Comparison of ENCODE assay signal across 21 cellular contexts in genomic region chr10:102085336-102085735, GRCh38.
"Had no signal": no experiment of that assay in that cellular context is flagged by ENCODE, and none has a peak within 500 bp of the region (broad histone marks: within the 10 kb centered on the region; RNA-seq: fewer than 3 reads in every experiment).

No MANE protein-coding gene starts in this region.

- H3K36me3 ChIP-seq: colonic mucosa, esophagus squamous epithelium, heart right ventricle, tibial nerve, upper lobe of right lung had no signal

- H3K27me3 Mint-ChIP-seq: naive B cell; stimulated activated naive B cell treated with anti-CD40 and anti-IgM and Interleukin-4, amounts not matched to agents 10 μg/mL and 1 μg/mL and 100 μg/mL, for 72 hours; stimulated activated naive CD8-positive, alpha-beta T cell treated with anti-CD3 and anti-CD28 coated beads, Interleukin-15, amount 100 ng/mL, for 72 hours had no signal

- H3K4me1 ChIP-seq: colonic mucosa, esophagus squamous epithelium, foreskin keratinocyte, psoas muscle, spleen, testis, tibial nerve, upper lobe of right lung had no signal

- H3K4me1 Mint-ChIP-seq: naive B cell; stimulated activated naive B cell treated with anti-CD40 and anti-IgM and Interleukin-4, amounts not matched to agents 10 μg/mL and 1 μg/mL and 100 μg/mL, for 72 hours; stimulated activated naive CD8-positive, alpha-beta T cell treated with anti-CD3 and anti-CD28 coated beads, Interleukin-15, amount 100 ng/mL, for 72 hours had no signal

- H3K9me3 Mint-ChIP-seq: naive B cell; stimulated activated naive B cell treated with anti-CD40 and anti-IgM and Interleukin-4, amounts not matched to agents 10 μg/mL and 1 μg/mL and 100 μg/mL, for 72 hours; stimulated activated naive CD8-positive, alpha-beta T cell treated with anti-CD3 and anti-CD28 coated beads, Interleukin-15, amount 100 ng/mL, for 72 hours had no signal

- H3K27ac Mint-ChIP-seq: nephron progenitor cell; stimulated activated naive B cell treated with anti-CD40 and anti-IgM and Interleukin-4, amounts not matched to agents 10 μg/mL and 1 μg/mL and 100 μg/mL, for 72 hours; stimulated activated naive CD8-positive, alpha-beta T cell treated with anti-CD3 and anti-CD28 coated beads, Interleukin-15, amount 100 ng/mL, for 72 hours had no signal

- H3K4me3 ChIP-seq: colonic mucosa, esophagus squamous epithelium, heart right ventricle, psoas muscle, spleen, testis, tibial nerve, upper lobe of right lung had no signal

- DNase-seq: colonic mucosa; dermis blood vessel endothelial cell; esophagus squamous epithelium; foreskin keratinocyte; heart right ventricle; hypothalamus; kidney glomerular epithelial cell; mesendoderm; naive B cell; nephron progenitor cell; psoas muscle; retina; spleen; stimulated activated CD4-positive, alpha-beta T cell treated with anti-CD3 and anti-CD28 coated beads, Interleukin-15, amount 100 ng/mL, for 24 hours; stimulated activated CD4-positive, alpha-beta T cell treated with anti-CD3 and anti-CD28 coated beads, Interleukin-1b, Interleukin-23, amount 100 ng/mL, for 48 hours; stimulated activated CD4-positive, alpha-beta T cell treated with anti-CD3 and anti-CD28 coated beads, Interleukin-4, amount 100 ng/mL, for 24 hours; stimulated activated naive B cell treated with anti-CD40 and anti-IgM and Interleukin-4, amounts not matched to agents 10 μg/mL and 1 μg/mL and 100 μg/mL, for 72 hours; stimulated activated naive CD8-positive, alpha-beta T cell treated with anti-CD3 and anti-CD28 coated beads, Interleukin-15, amount 100 ng/mL, for 72 hours; testis; upper lobe of right lung had no signal

- H3K36me3 Mint-ChIP-seq: naive B cell had no signal

- H3K9me3 ChIP-seq: colonic mucosa, esophagus squamous epithelium, heart right ventricle, psoas muscle, spleen, testis, tibial nerve, upper lobe of right lung had no signal

- H3K4me3 Mint-ChIP-seq: naive B cell; nephron progenitor cell; stimulated activated naive B cell treated with anti-CD40 and anti-IgM and Interleukin-4, amounts not matched to agents 10 μg/mL and 1 μg/mL and 100 μg/mL, for 72 hours; stimulated activated naive CD8-positive, alpha-beta T cell treated with anti-CD3 and anti-CD28 coated beads, Interleukin-15, amount 100 ng/mL, for 72 hours had no signal

- H3K27ac ChIP-seq: colonic mucosa, esophagus squamous epithelium, foreskin keratinocyte, heart right ventricle, psoas muscle, spleen, testis, tibial nerve, upper lobe of right lung had no signal

- H3K27me3 ChIP-seq: colonic mucosa, esophagus squamous epithelium, foreskin keratinocyte, heart right ventricle, spleen, testis, tibial nerve, upper lobe of right lung had no signal

- ATAC-seq: foreskin keratinocyte; heart right ventricle; psoas muscle; stimulated activated naive B cell treated with anti-CD40 and anti-IgM and Interleukin-4, amounts not matched to agents 10 μg/mL and 1 μg/mL and 100 μg/mL, for 72 hours; stimulated activated naive CD8-positive, alpha-beta T cell treated with anti-CD3 and anti-CD28 coated beads, Interleukin-15, amount 100 ng/mL, for 72 hours; upper lobe of right lung had no signal
